In the genomic region with DNA sequence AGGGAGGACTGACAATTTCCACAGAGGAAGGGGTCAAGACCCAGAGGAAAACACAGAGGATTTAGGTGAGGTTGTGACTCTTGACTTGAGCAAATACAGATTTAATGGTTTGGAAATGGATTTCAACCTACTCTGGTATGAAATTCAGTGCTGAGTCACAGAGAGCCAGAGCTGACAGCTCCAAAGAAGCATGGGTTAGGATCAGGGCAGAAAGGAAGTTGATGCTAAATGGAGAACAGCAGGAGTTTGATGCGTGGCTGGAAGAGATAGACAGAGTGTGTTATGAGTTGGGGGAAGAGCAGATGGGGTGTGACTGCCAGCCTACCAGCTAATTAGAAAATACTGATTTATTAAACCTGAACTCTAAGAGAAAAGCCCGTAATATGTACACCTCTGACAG, we compare ENCODE assay signal across 19 cellular contexts.
DNase-seq lines count a peak whose midpoint lies in the region; ATAC-seq and TF ChIP-seq lines count a peak whose summit lies in the region.
"Had no signal": no experiment of that assay in that cellular context is flagged by ENCODE, and none has a peak within 500 bp of the region (broad histone marks: within the 10 kb centered on the region; RNA-seq: fewer than 3 reads in every experiment).

No MANE protein-coding gene starts in this region.

- H3K4me3 ChIP-seq in fibroblast of the aortic adventitia (ENCODE audit: low read depth, low read length): no peak overlapping the region
- H3K4me3 ChIP-seq: mucosa of descending colon, right lobe of liver had no signal

- peak; percentile 71; the same call in 1 of the 2 replicates for ATAC-seq in WTC11
- no peak for ATAC-seq in naive thymus-derived CD8-positive, alpha-beta T cell
- ATAC-seq in GM21576 (IDR thresholded peaks at IDR 0.05; ENCODE audit: unreplicated experiment): no peak
- ATAC-seq: mucosa of descending colon, right lobe of liver had no signal

- H3K27ac Mint-ChIP-seq in HFFc6 (peak overlapping the region; percentile 8), WTC11 (no peak overlapping the region)
- no peak overlapping the region for H3K27ac Mint-ChIP-seq in naive thymus-derived CD8-positive, alpha-beta T cell
- H3K27ac Mint-ChIP-seq: activated CD4-positive, alpha-beta memory T cell treated with anti-CD3 and anti-CD28 coated beads, Interleukin-2, amount 10 ng/mL, durations not matched to agents 7 days and 5 days; activated naive CD8-positive, alpha-beta T cell treated with anti-CD3 and anti-CD28 coated beads for 36 hours had no signal

- CTCF ChIA-PET in WTC11 (lab: Charles Lee): interaction anchor here (1.2 kb wide), 1 partner anchor 265 kb away, joined by 5 read pairs; no protein-coding TSS in a partner anchor

- POLR2A ChIA-PET in WTC11 (lab: Charles Lee): no interaction called here
- POLR2A ChIA-PET in naive thymus-derived CD8-positive, alpha-beta T cell (lab: Charles Lee): no interaction called here

- H3K36me3 Mint-ChIP-seq in HFFc6 (ENCODE audit: low read depth): no peaks in the 10 kb centered on the region
- H3K36me3 Mint-ChIP-seq in WTC11: no peaks in the 10 kb centered on the region
- no peaks in the 10 kb centered on the region for H3K36me3 Mint-ChIP-seq in naive thymus-derived CD8-positive, alpha-beta T cell
- H3K36me3 Mint-ChIP-seq: activated naive CD8-positive, alpha-beta T cell treated with anti-CD3 and anti-CD28 coated beads for 36 hours had no signal

- H3K4me3 Mint-ChIP-seq in HFFc6: no peak overlapping the region
- no peak overlapping the region for H3K4me3 Mint-ChIP-seq in WTC11
- no peak overlapping the region for H3K4me3 Mint-ChIP-seq in naive thymus-derived CD8-positive, alpha-beta T cell
- H3K4me3 Mint-ChIP-seq: activated CD4-positive, alpha-beta memory T cell treated with anti-CD3 and anti-CD28 coated beads, Interleukin-2, amount 10 ng/mL, durations not matched to agents 7 days and 5 days; activated naive CD8-positive, alpha-beta T cell treated with anti-CD3 and anti-CD28 coated beads for 36 hours had no signal

- H3K9me3 Mint-ChIP-seq in HFFc6: no peaks in the 10 kb centered on the region
- no peaks in the 10 kb centered on the region for H3K9me3 Mint-ChIP-seq in WTC11
- peaks cover 3 to 25% (median 7%) of the 10 kb centered on the region in 9 donors for H3K9me3 Mint-ChIP-seq in naive thymus-derived CD8-positive, alpha-beta T cell

- no peak for TF ChIP-seq CTCF in HFFc6 (IDR thresholded peaks at IDR 0.05)
- no peak for TF ChIP-seq CTCF in WTC11 (IDR thresholded peaks at IDR 0.05)
- TF ChIP-seq CTCF in fibroblast of the aortic adventitia (IDR thresholded peaks at IDR 0.05; ENCODE audit: insufficient read depth, low read length): no peak

- H3K4me1 Mint-ChIP-seq in HFFc6 (ENCODE audit: low read depth) (peaks cover 24% of the 10 kb centered on the region), WTC11 (peaks cover 9% of the 10 kb centered on the region)
- no peaks in the 10 kb centered on the region for H3K4me1 Mint-ChIP-seq in naive thymus-derived CD8-positive, alpha-beta T cell
- H3K4me1 Mint-ChIP-seq: activated CD4-positive, alpha-beta memory T cell treated with anti-CD3 and anti-CD28 coated beads, Interleukin-2, amount 10 ng/mL, durations not matched to agents 7 days and 5 days; activated naive CD8-positive, alpha-beta T cell treated with anti-CD3 and anti-CD28 coated beads for 36 hours had no signal

- DNase-seq in AG08396 (ENCODE audit: low spot score) (peak; percentile 12), HFFc6 (peak; percentile 11), WTC11 (ENCODE audit: low spot score) (peak; percentile 8), fibroblast of the aortic adventitia (ENCODE audit: low read depth) (peak; percentile 33), superior temporal gyrus (ENCODE audit: extremely low spot score) (no peak), 8988T (no peak)
- no peak for DNase-seq in naive thymus-derived CD8-positive, alpha-beta T cell
- DNase-seq: activated CD4-positive, alpha-beta memory T cell treated with anti-CD3 and anti-CD28 coated beads, Interleukin-2, amount 10 ng/mL, durations not matched to agents 7 days and 5 days; activated naive CD8-positive, alpha-beta T cell treated with anti-CD3 and anti-CD28 coated beads for 36 hours; activated T-cell treated with anti-CD3 and anti-CD28 coated beads, Interleukin-2, amount 50 U/mL, for 48 hours; central memory CD4-positive, alpha-beta T cell; effector CD4-positive, alpha-beta T cell; KG1; mucosa of descending colon; NCI-H1105; right lobe of liver; stimulated activated CD4-positive, alpha-beta T cell treated with anti-CD3 and anti-CD28 coated beads, Interleukin-2, amount 100 ng/mL, for 24 hours; T-helper 1 cell had no signal

- H3K27me3 Mint-ChIP-seq in HFFc6 (ENCODE audit: insufficient read depth): no peaks in the 10 kb centered on the region
- H3K27me3 Mint-ChIP-seq in WTC11 (ENCODE audit: low read depth): no peaks in the 10 kb centered on the region
- no peaks in the 10 kb centered on the region for H3K27me3 Mint-ChIP-seq in naive thymus-derived CD8-positive, alpha-beta T cell
- H3K27me3 Mint-ChIP-seq: activated CD4-positive, alpha-beta memory T cell treated with anti-CD3 and anti-CD28 coated beads, Interleukin-2, amount 10 ng/mL, durations not matched to agents 7 days and 5 days; activated naive CD8-positive, alpha-beta T cell treated with anti-CD3 and anti-CD28 coated beads for 36 hours had no signal

TF ChIP-seq in WTC11, 78 proteins besides CTCF, POLR2A, EP300 and RAD21:
- TF ChIP-seq JUN (CRISPR knock-in tag; IDR thresholded peaks at IDR 0.05): no peak
- TF ChIP-seq, protein P1, sequence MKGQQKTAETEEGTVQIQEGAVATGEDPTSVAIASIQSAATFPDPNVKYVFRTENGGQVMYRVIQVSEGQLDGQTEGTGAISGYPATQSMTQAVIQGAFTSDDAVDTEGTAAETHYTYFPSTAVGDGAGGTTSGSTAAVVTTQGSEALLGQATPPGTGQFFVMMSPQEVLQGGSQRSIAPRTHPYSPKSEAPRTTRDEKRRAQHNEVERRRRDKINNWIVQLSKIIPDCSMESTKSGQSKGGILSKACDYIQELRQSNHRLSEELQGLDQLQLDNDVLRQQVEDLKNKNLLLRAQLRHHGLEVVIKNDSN (CRISPR knock-in tag; IDR thresholded peaks at IDR 0.05): no peak
- TF ChIP-seq ATF2 (CRISPR knock-in tag; IDR thresholded peaks at IDR 0.05; ENCODE audit: borderline replicate concordance, low read depth): no peak
- TF ChIP-seq ATF6 (CRISPR knock-in tag; IDR thresholded peaks at IDR 0.05): no peak
- TF ChIP-seq ZNF423 (CRISPR knock-in tag; IDR thresholded peaks at IDR 0.05): no peak

Comparison
In these comparisons a context has a peak if more than half of its experiments do, and no peak if none do; other contexts are left out.
1. DNase-seq: peak in AG08396 (single experiment), HFFc6 (single experiment), WTC11 (single experiment) and fibroblast of the aortic adventitia (single experiment); none in superior temporal gyrus (single experiment), naive thymus-derived CD8-positive, alpha-beta T cell (0 of 10) and 8988T (single experiment).